13 cellular contexts compared by ENCODE assay signal in the genomic region with DNA sequence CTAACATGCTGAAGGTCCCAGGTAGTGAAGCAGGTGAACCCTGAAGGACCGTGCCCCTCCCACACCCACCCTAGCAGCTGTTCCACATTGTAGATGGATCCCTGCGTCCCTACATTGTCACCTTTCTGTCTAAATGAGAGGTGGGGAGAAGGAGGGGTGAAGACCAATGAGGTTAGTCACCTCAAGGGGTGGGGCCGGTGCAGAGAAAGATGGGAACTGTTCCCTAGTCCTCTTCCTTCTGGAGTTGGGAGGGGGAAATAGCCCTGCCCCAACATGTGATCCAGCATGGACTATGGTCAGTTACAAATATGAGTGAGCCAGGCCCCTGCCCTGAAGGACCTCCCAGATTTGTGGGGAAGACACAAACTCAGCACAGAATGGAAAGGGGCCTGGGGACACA.
"Had no signal": no experiment of that assay in that cellular context is flagged by ENCODE, and none has a peak within 500 bp of the region (broad histone marks: within the 10 kb centered on the region; RNA-seq: fewer than 3 reads in every experiment).

No MANE protein-coding gene starts in this region.

- H3K9me3 Mint-ChIP-seq: activated CD4-positive, alpha-beta T cell treated with anti-CD3 and anti-CD28 coated beads, Interleukin-2, amount 10 ng/mL, durations not matched to agents 7 days and 5 days had no signal

- H3K36me3 Mint-ChIP-seq: activated naive CD8-positive, alpha-beta T cell treated with anti-CD3 and anti-CD28 coated beads, Interleukin-2, amount 10 ng/mL, durations not matched to agents 7 days and 5 days had no signal

- DNase-seq: activated CD4-positive, alpha-beta T cell treated with anti-CD3 and anti-CD28 coated beads, Interleukin-2, amount 10 ng/mL, durations not matched to agents 7 days and 5 days; activated naive CD8-positive, alpha-beta T cell treated with anti-CD3 and anti-CD28 coated beads, Interleukin-2, amount 10 ng/mL, durations not matched to agents 7 days and 5 days; central memory CD4-positive, alpha-beta T cell; esophagus squamous epithelium; hypothalamus; kidney glomerular epithelial cell; pancreas; stimulated activated CD4-positive, alpha-beta T cell treated with anti-CD3 and anti-CD28 coated beads, Interleukin-12 subunit alpha, Interleukin-12 subunit beta, amount 100 ng/mL, for 4 hours; stimulated activated CD4-positive, alpha-beta T cell treated with anti-CD3 and anti-CD28 coated beads, Interleukin-2, amount 100 ng/mL, for 24 hours; stimulated activated naive CD4-positive, alpha-beta T cell treated with Interleukin-2 at 50 U/mL for 16 hours; substantia nigra had no signal

- H3K4me3 Mint-ChIP-seq: activated CD4-positive, alpha-beta T cell treated with anti-CD3 and anti-CD28 coated beads, Interleukin-2, amount 10 ng/mL, durations not matched to agents 7 days and 5 days; activated naive CD8-positive, alpha-beta T cell treated with anti-CD3 and anti-CD28 coated beads, Interleukin-2, amount 10 ng/mL, durations not matched to agents 7 days and 5 days; brain; neural crest cell had no signal

- H3K27ac Mint-ChIP-seq: activated CD4-positive, alpha-beta T cell treated with anti-CD3 and anti-CD28 coated beads, Interleukin-2, amount 10 ng/mL, durations not matched to agents 7 days and 5 days; activated naive CD8-positive, alpha-beta T cell treated with anti-CD3 and anti-CD28 coated beads, Interleukin-2, amount 10 ng/mL, durations not matched to agents 7 days and 5 days had no signal

- H3K4me1 Mint-ChIP-seq: activated CD4-positive, alpha-beta T cell treated with anti-CD3 and anti-CD28 coated beads, Interleukin-2, amount 10 ng/mL, durations not matched to agents 7 days and 5 days; activated naive CD8-positive, alpha-beta T cell treated with anti-CD3 and anti-CD28 coated beads, Interleukin-2, amount 10 ng/mL, durations not matched to agents 7 days and 5 days had no signal
